1 cellular context compared by ENCODE assay signal in the genomic region with DNA sequence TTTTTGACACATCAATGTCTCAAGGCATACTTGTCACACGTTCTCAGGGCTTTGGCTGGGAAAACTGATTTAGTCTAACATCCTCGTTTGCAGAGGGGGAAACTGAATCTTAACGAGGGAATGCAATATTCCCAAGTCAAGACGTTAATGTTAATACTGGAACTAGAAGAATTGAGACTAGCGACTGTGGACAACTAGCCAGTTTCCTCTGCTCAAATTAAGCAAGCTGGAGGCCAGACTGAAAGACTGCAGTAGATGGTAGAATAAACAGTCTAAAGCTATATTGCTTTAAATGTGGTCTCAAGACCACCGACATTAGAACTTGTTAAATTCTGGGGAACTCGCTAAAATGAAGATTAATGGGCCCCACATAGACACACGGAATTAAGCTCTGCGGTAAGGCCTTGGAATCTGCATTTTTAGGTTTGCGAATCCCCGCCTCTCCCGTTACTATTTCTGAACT.
TF ChIP-seq lines count a peak whose summit lies in the region.

No MANE protein-coding gene starts in this region.

TF ChIP-seq in K562, 482 proteins besides CTCF, POLR2A, EP300 and RAD21:
- TF ChIP-seq FOXP4 (CRISPR knock-in tag; IDR thresholded peaks at IDR 0.05; ENCODE audit: borderline replicate concordance) (peak; percentile 37; the same call in 1 of the 2 replicates), PHF20 (IDR thresholded peaks at IDR 0.05; ENCODE audit: partially characterized antibody) (peak; percentile 7), ETV6 (IDR thresholded peaks at IDR 0.05; ENCODE audit: borderline replicate concordance in 1 of 2, low read depth in 2 of 2, low read length in 1 of 2) (no peak), ETV6 (CRISPR knock-in tag; IDR thresholded peaks at IDR 0.05; ENCODE audit: borderline replicate concordance) (no peak), SMARCA5 (IDR thresholded peaks at IDR 0.05) (0 out of 2 replicates have a peak, but pooled peaks have one; percentile 44), HDAC1 (IDR thresholded peaks at IDR 0.05) (no peak), ZBTB40 (IDR thresholded peaks at IDR 0.05) (0 out of 2 replicates have a peak, but pooled peaks have one; percentile 42), ZBTB40 (CRISPR knock-in tag; IDR thresholded peaks at IDR 0.05) (no peak), MTA1 (IDR thresholded peaks at IDR 0.05; ENCODE audit: borderline replicate concordance) (peak; percentile 32; the same call in 1 of the 2 replicates), MEF2A (IDR thresholded peaks at IDR 0.05; ENCODE audit: control insufficient read depth, low read depth, low read length) (peak; percentile 22; the same call in 1 of the 2 replicates), CHD4 (IDR thresholded peaks at IDR 0.05; ENCODE audit: insufficient read depth, insufficient replicate concordance, low read depth, low read length, poor library complexity, severe bottlenecking) (peak; percentile 76), CAMTA2 (CRISPR knock-in tag; conservative IDR thresholded peaks at IDR 0.05) (no peak), ZNF639 (CRISPR knock-in tag; conservative IDR thresholded peaks at IDR 0.05 in 1 of 2, IDR thresholded peaks at IDR 0.05 in 1 of 2) (no peak), DDX20 (tag; IDR thresholded peaks at IDR 0.05; ENCODE audit: low read depth) (0 out of 2 replicates have a peak, but pooled peaks have one; percentile 52), NFRKB (IDR thresholded peaks at IDR 0.05; ENCODE audit: low read depth) (0 out of 2 replicates have a peak, but pooled peaks have one; percentile 24), POLR3A (IDR thresholded peaks at IDR 0.05; ENCODE audit: borderline replicate concordance, extremely low read depth, insufficient read depth, insufficient read length) (no peak), ZEB2 (IDR thresholded peaks at IDR 0.05) (0 out of 2 replicates have a peak, but pooled peaks have one; percentile 22), ADNP (tag; IDR thresholded peaks at IDR 0.05) (peak; percentile 90; the same call in 1 of the 2 replicates), POU5F1 (IDR thresholded peaks at IDR 0.05; ENCODE audit: borderline replicate concordance, low read depth, low read length, partially characterized antibody) (no peak), TARDBP (IDR thresholded peaks at IDR 0.05) (no peak), CREB5 (CRISPR knock-in tag; IDR thresholded peaks at IDR 0.05) (0 out of 2 replicates have a peak, but pooled peaks have one; percentile 6), MCM5 (IDR thresholded peaks at IDR 0.05; ENCODE audit: low read depth) (no peak), NFXL1 (CRISPR knock-in tag; IDR thresholded peaks at IDR 0.05) (0 out of 2 replicates have a peak, but pooled peaks have one; percentile 17), HMG20B (CRISPR knock-in tag; IDR thresholded peaks at IDR 0.05) (peak; percentile 71; the same call in 1 of the 2 replicates), FOXK1 (CRISPR knock-in tag; IDR thresholded peaks at IDR 0.05; ENCODE audit: borderline replicate concordance) (0 out of 2 replicates have a peak, but pooled peaks have one; percentile 30), BCOR (IDR thresholded peaks at IDR 0.05) (peak; percentile 80; the same call in 1 of the 2 replicates), ZBED1 (IDR thresholded peaks at IDR 0.05) (no peak), ZNF324 (CRISPR knock-in tag; IDR thresholded peaks at IDR 0.05) (0 out of 2 replicates have a peak, but pooled peaks have one; percentile 5), NR4A1 (CRISPR knock-in tag; IDR thresholded peaks at IDR 0.05) (no peak), NR4A1 (tag; IDR thresholded peaks at IDR 0.05) (peak; percentile 21; the same call in 1 of the 2 replicates)
- TF ChIP-seq, protein P1, sequence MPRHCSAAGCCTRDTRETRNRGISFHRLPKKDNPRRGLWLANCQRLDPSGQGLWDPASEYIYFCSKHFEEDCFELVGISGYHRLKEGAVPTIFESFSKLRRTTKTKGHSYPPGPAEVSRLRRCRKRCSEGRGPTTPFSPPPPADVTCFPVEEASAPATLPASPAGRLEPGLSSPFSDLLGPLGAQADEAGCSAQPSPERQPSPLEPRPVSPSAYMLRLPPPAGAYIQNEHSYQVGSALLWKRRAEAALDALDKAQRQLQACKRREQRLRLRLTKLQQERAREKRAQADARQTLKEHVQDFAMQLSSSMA (CRISPR knock-in tag; IDR thresholded peaks at IDR 0.05), result no peak
